8 cellular contexts compared by ENCODE assay signal in the genomic region with DNA sequence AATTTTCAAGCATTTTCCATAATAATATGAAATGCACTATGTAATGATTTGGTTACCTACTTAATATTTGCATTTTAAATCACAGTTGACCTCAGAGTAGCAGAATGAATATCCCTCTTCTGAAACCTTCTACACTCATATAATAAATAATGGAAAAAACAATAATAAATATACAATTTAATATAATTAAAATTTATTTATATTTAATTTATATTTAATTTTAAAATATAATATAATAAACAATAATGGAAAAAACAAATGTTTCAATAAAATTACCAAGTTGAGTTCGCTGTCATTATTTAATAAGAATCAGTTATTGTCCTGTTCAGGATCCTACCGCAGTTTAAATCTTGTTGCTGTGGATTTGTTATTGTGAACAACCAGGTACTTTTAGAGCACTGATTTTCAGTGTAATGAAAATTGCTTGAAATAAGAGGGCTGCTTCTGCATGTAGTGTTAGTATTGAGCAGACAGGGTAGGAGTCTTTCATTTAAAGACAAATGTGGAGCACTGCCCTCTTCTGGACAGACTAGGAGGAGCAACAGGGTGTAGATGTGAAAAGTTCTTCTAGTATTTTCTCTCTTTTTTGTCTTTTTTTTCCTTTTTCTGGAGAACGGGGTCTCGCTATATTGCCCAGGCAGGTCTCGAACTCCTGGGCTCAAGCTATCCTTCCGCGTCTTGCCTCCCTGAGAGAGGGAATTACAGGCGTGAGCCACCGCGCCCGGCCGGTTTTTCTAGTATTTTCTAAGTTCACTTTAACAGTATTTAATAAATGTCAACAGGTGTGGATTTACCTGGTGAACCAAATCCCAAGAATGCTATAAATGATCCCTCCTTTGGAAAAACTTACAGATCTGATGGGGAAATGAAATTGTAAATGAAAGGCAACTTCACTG. TPM values are rescaled to one million over a fixed set of nuclear protein-coding genes. Genes with fewer than 3 reads are reported as not detected.
DNase-seq lines count a peak whose midpoint lies in the region; ATAC-seq and TF ChIP-seq lines count a peak whose summit lies in the region.

No MANE protein-coding gene starts in this region.

- H3K27me3 ChIP-seq in AG04450 (ENCODE audit: control insufficient read depth, insufficient read depth, low read length) = no peaks in the 10 kb centered on the region

- peak; percentile 82 for TF ChIP-seq CTCF in AG04450 (IDR thresholded peaks at IDR 0.05; ENCODE audit: low read depth, low read length)

- DNase-seq in AG04450 (ENCODE audit: low read depth, low spot score) = peak; percentile 52
- DNase-seq in NCI-H345 (lab: John Stamatoyannopoulos, UW) = peak; percentile 42
- peak; percentile 46 for DNase-seq in activated CD4-positive, CD25-positive, alpha-beta regulatory T cell treated with anti-CD3 and anti-CD28 coated beads, Interleukin-2, amount 50 U/mL, for 72 hours
- DNase-seq in dedifferentiated amniotic fluid mesenchymal stem cell (ENCODE audit: extremely low spot score) = peak; percentile 84
- peak; percentile 81 to 82 for DNase-seq in lung microvascular endothelial cell (ENCODE audit: low read depth in 2 of 2)
- peak; percentile 13 for DNase-seq in stimulated activated CD8-positive, alpha-beta memory T cell treated with anti-CD3 and anti-CD28 coated beads, Interleukin-7, amount 100 ng/mL, for 24 hours (ENCODE audit: low read depth)

- no peak overlapping the region for H3K4me3 ChIP-seq in AG04450 (ENCODE audit: low read depth, low read length)

- ATAC-seq in GM18502 (IDR thresholded peaks at IDR 0.05; ENCODE audit: poor library complexity, unreplicated experiment) = peak; percentile 79
- peak; percentile 81 for ATAC-seq in HG02970 (IDR thresholded peaks at IDR 0.05; ENCODE audit: low FRiP score, unreplicated experiment)

- H3K27ac ChIP-seq in AG04450 (ENCODE audit: low read depth, low read length) = no peak overlapping the region

- no peaks in the 10 kb centered on the region for H3K9me3 ChIP-seq in AG04450 (ENCODE audit: control insufficient read depth, insufficient read depth, low read length)

- CTCF ChIA-PET in AG04450 (lab: Charles Lee) = interaction anchor here (0.6 to 4.5 kb wide), 24 partner anchors 8 to 315 kb away, joined by 3 to 99 read pairs (median 4); partner anchors contain the start of genes CALHM4, CALHM5 and TSPYL1

- POLR2A ChIA-PET in AG04450 (lab: Yijun Ruan, JAX) = no interaction called here

RNA-seq across cellular contexts. Expression of gene TRAPPC3L, which starts 13.6 kb away (rescaled TPM):
- 0.19 TPM in 1 of 2 replicates, not detected in the other for polyA plus RNA-seq in AG04450 (2011; rRNA removed)
- polyA minus RNA-seq in AG04450 (2011; rRNA and poly(A)+ RNA removed) = not detected in 2 replicates
- total RNA-seq in lung microvascular endothelial cell = under 0.01 TPM in 1 of 2 replicates, not detected in the other

RNA-seq across cellular contexts. Expression of gene CALHM5, which starts 20.5 kb away (rescaled TPM):
- polyA plus RNA-seq in AG04450 (2011; rRNA removed) = 6.8 and 7.7 TPM in 2 replicates
- 7.6 and 9.5 TPM in 2 replicates for polyA minus RNA-seq in AG04450 (2011; rRNA and poly(A)+ RNA removed)
- total RNA-seq in lung microvascular endothelial cell = 0.40 and 1.5 TPM in 2 replicates

RNA-seq across cellular contexts. Expression of gene CALHM4, which starts 21.6 kb away (rescaled TPM):
- 0.11 TPM in 1 of 2 replicates, not detected in the other for polyA plus RNA-seq in AG04450 (2011; rRNA removed)
- not detected in 2 replicates for polyA minus RNA-seq in AG04450 (2011; rRNA and poly(A)+ RNA removed)
- 0.22 TPM in 1 of 2 replicates, not detected in the other for total RNA-seq in lung microvascular endothelial cell

RNA-seq across cellular contexts. Expression of gene RWDD1, which starts 39.4 kb away (rescaled TPM):
- 43.0 and 56.9 TPM in 2 replicates for polyA plus RNA-seq in AG04450 (2011; rRNA removed)
- 10.0 and 12.9 TPM in 2 replicates for polyA minus RNA-seq in AG04450 (2011; rRNA and poly(A)+ RNA removed)
- total RNA-seq in lung microvascular endothelial cell = 17.0 and 19.2 TPM in 2 replicates

Comparison
In these comparisons a context has a peak if more than half of its experiments do, and no peak if none do; other contexts are left out.
1. DNase-seq: peak in every context shown above with its lines; median percentile 84 in dedifferentiated amniotic fluid mesenchymal stem cell; 82 in lung microvascular endothelial cell; 52 in AG04450; 46 in activated CD4-positive, CD25-positive, alpha-beta regulatory T cell treated with anti-CD3 and anti-CD28 coated beads, Interleukin-2, amount 50 U/mL, for 72 hours; 42 in NCI-H345; 13 in stimulated activated CD8-positive, alpha-beta memory T cell treated with anti-CD3 and anti-CD28 coated beads, Interleukin-7, amount 100 ng/mL, for 24 hours.